ENCODE assay signal across 8 cellular contexts in genomic region chr1:1063945-1064831, GRCh38. TPM values are rescaled to one million over a fixed set of nuclear protein-coding genes. Genes with fewer than 3 reads are reported as not detected.
DNase-seq lines count a peak whose midpoint lies in the region; ATAC-seq, FAIRE-seq and TF ChIP-seq lines count a peak whose summit lies in the region.

No MANE protein-coding gene starts in this region.

- H3K4ac ChIP-seq in H1 (replicated peaks; ENCODE audit: insufficient read length, low read depth, low read length), result peak overlapping the region; percentile 78

- no peak overlapping the region for H4K91ac ChIP-seq in H1 (replicated peaks; ENCODE audit: insufficient read length, low read length)

- H3K27ac Mint-ChIP-seq in activated CD8-positive, alpha-beta T cell treated with anti-CD3 and anti-CD28 coated beads, Interleukin-2, amount 10 ng/mL, durations not matched to agents 7 days and 5 days, result peak overlapping the region; percentile 82
- peak overlapping the region in 7 of 10 donors; percentile 31 to 94 (median 76) for H3K27ac Mint-ChIP-seq in naive thymus-derived CD8-positive, alpha-beta T cell

- no peaks in the 10 kb centered on the region for H3K79me1 ChIP-seq in H1 (ENCODE audit: low read depth, low read length)

- peaks cover 6% of the 10 kb centered on the region for H3K36me3 Mint-ChIP-seq in activated CD8-positive, alpha-beta T cell treated with anti-CD3 and anti-CD28 coated beads, Interleukin-2, amount 10 ng/mL, durations not matched to agents 7 days and 5 days (ENCODE audit: low read depth)
- no peaks in the 10 kb centered on the region for H3K36me3 Mint-ChIP-seq in naive thymus-derived CD8-positive, alpha-beta T cell

- H3K18ac ChIP-seq in H1 (ENCODE audit: extremely low read depth, low read length), result peak overlapping the region; percentile 90

- no peak overlapping the region for H2AFZ ChIP-seq in H1 (ENCODE audit: low read length)

- H3K27ac ChIP-seq in H1 (ENCODE audit: low read depth, low read length), result no peak overlapping the region

- H2BK12ac ChIP-seq in H1 (ENCODE audit: low read depth, low read length), result peak overlapping the region; percentile 84; the same call in 1 of the 2 replicates

- POLR2A ChIA-PET in activated CD8-positive, alpha-beta T cell treated with anti-CD3 and anti-CD28 coated beads, Interleukin-2, amount 10 ng/mL, durations not matched to agents 7 days and 5 days (lab: Charles Lee), result interaction anchor here (1.0 to 3.4 kb wide), 4 partner anchors 25 to 59 kb away, joined by 4 to 26 read pairs (median 14); partner anchors contain the start of gene ISG15
- POLR2A ChIA-PET in H1 (lab: Charles Lee; ENCODE audit: partially characterized antibody), result interaction anchor here (1.0 to 3.0 kb wide), 10 partner anchors 8 to 97 kb away, joined by 3 to 17 read pairs (median 4); partner anchors contain the start of gene PLEKHN1
- POLR2A ChIA-PET in naive thymus-derived CD8-positive, alpha-beta T cell (lab: Charles Lee), result interaction anchor here (0.5 to 1.8 kb wide), 11 partner anchors 11 to 83 kb away, joined by 3 to 7 read pairs (median 4); partner anchors contain the start of genes PERM1 and RNF223

- TF ChIP-seq CTCF in H1 (IDR thresholded peaks at IDR 0.05; ENCODE audit: control extremely low read depth in 1 of 3, insufficient read depth in 1 of 3, low read depth in 1 of 3, low read length in 3 of 3), result peak in 2 of 3 experiments; percentile 78 to 95; a peak in 3 of 4 replicates

- H3K4me3 ChIP-seq in H1 (ENCODE audit: extremely low read depth in 1 of 4, insufficient read depth in 2 of 4, low read depth in 3 of 4, low read length in 4 of 4), result peak overlapping the region in 3 of 4 experiments; percentile 3 to 38 (median 8); a peak in 4 of 8 replicates

- CTCF ChIA-PET in activated CD8-positive, alpha-beta T cell treated with anti-CD3 and anti-CD28 coated beads, Interleukin-2, amount 10 ng/mL, durations not matched to agents 7 days and 5 days (lab: Charles Lee), result interaction anchor here (0.6 to 3.1 kb wide), 24 partner anchors 9 to 247 kb away, joined by 3 to 52 read pairs (median 4); partner anchors contain the start of genes HES4, ISG15, NOC2L and PERM1
- CTCF ChIA-PET in H1 (lab: Charles Lee; ENCODE audit: partially characterized antibody), result interaction anchor here (0.6 to 10.2 kb wide), 37 partner anchors 9 to 882 kb away, joined by 3 to 80 read pairs (median 4); partner anchors contain the start of genes ISG15, PERM1 and RNF223

- H4K20me1 ChIP-seq in H1 (replicated peaks in 1 of 2; ENCODE audit: control insufficient read depth in 1 of 2, insufficient read depth in 2 of 2, low read length in 2 of 2), result peaks cover 0 to 12% of the 10 kb centered on the region in 2 experiments

- no peak for FAIRE-seq in H1 (lab: Jason Lieb, UNC)

- peak overlapping the region; percentile 71 for H4K8ac ChIP-seq in H1 (ENCODE audit: extremely low read depth, insufficient read depth, low read length)

- H3K56ac ChIP-seq in H1 (replicated peaks; ENCODE audit: insufficient read length, low read depth, low read length), result no peak overlapping the region

- H2BK120ac ChIP-seq in H1 (replicated peaks; ENCODE audit: low read depth, low read length), result no peak overlapping the region

- TF ChIP-seq POLR2A in H1 (IDR thresholded peaks at IDR 0.05; ENCODE audit: control extremely low read depth in 1 of 2, low read depth in 2 of 2, low read length in 2 of 2), result no peak

- H3K36me3 ChIP-seq in H1 (ENCODE audit: control insufficient read depth in 2 of 4, insufficient read depth in 4 of 4, low read length in 3 of 4), result no peaks in the 10 kb centered on the region

- H2BK15ac ChIP-seq in H1 (ENCODE audit: low read length), result peak overlapping the region; percentile 100; the same call in 1 of the 2 replicates

- H3K27me3 Mint-ChIP-seq in activated CD8-positive, alpha-beta T cell treated with anti-CD3 and anti-CD28 coated beads, Interleukin-2, amount 10 ng/mL, durations not matched to agents 7 days and 5 days (ENCODE audit: low read depth), result no peaks in the 10 kb centered on the region
- H3K27me3 Mint-ChIP-seq in naive thymus-derived CD8-positive, alpha-beta T cell, result peaks cover 0 to 17% (median 4%) of the 10 kb centered on the region in 5 donors

- ATAC-seq in HG02852 (IDR thresholded peaks at IDR 0.05; ENCODE audit: unreplicated experiment), result peak; percentile 37
- peak; percentile 61 for ATAC-seq in activated CD8-positive, alpha-beta T cell treated with anti-CD3 and anti-CD28 coated beads, Interleukin-2, amount 10 ng/mL, durations not matched to agents 7 days and 5 days
- peak; percentile 60 to 69 for ATAC-seq in naive thymus-derived CD8-positive, alpha-beta T cell
- peak; percentile 84 for ATAC-seq in stimulated activated naive CD8-positive, alpha-beta T cell treated with anti-CD3 and anti-CD28 coated beads, Interleukin-15, Interleukin-2, amounts not matched to agents 100 U/mL and 50 U/mL, for 24 hours

- no peak overlapping the region for H2AK5ac ChIP-seq in H1 (ENCODE audit: low read depth, low read length)

- DNase-seq in SIG-M5 treated with dmso at 0.1 percent for 504 hours (lab: John Stamatoyannopoulos, UW; ENCODE audit: unreplicated experiment), result peak; percentile 66
- no peak for DNase-seq in SIG-M5 (lab: John Stamatoyannopoulos, UW)
- DNase-seq in NCI-H69 (lab: John Stamatoyannopoulos, UW), result peak; percentile 68
- DNase-seq in activated CD8-positive, alpha-beta T cell treated with anti-CD3 and anti-CD28 coated beads, Interleukin-2, amount 10 ng/mL, durations not matched to agents 7 days and 5 days, result peak; percentile 89
- DNase-seq in H1 (ENCODE audit: low read depth in 1 of 2, low spot score in 2 of 2), result peak in 1 of 2 experiments; percentile 83
- peak; percentile 68 to 91 (median 73) for DNase-seq in naive thymus-derived CD8-positive, alpha-beta T cell
- DNase-seq in stimulated activated naive CD8-positive, alpha-beta T cell treated with anti-CD3 and anti-CD28 coated beads, Interleukin-15, Interleukin-2, amounts not matched to agents 100 U/mL and 50 U/mL, for 24 hours, result peak; percentile 95

- H2BK5ac ChIP-seq in H1 (ENCODE audit: low read depth, low read length), result peak overlapping the region; percentile 71; the same call in 1 of the 2 replicates

- H4K5ac ChIP-seq in H1 (ENCODE audit: insufficient read length, low read depth, low read length), result no peak overlapping the region

- peaks cover 8% of the 10 kb centered on the region; the same call in 1 of the 2 replicates for H3K23me2 ChIP-seq in H1 (ENCODE audit: low read depth, low read length)

- H3K4me1 Mint-ChIP-seq in activated CD8-positive, alpha-beta T cell treated with anti-CD3 and anti-CD28 coated beads, Interleukin-2, amount 10 ng/mL, durations not matched to agents 7 days and 5 days (ENCODE audit: low read depth), result peaks cover 47% of the 10 kb centered on the region
- peaks cover 16 to 32% (median 27%) of the 10 kb centered on the region in 4 donors for H3K4me1 Mint-ChIP-seq in naive thymus-derived CD8-positive, alpha-beta T cell

- H2BK20ac ChIP-seq in H1 (ENCODE audit: low read length), result no peak overlapping the region

- H3K4me3 Mint-ChIP-seq in activated CD8-positive, alpha-beta T cell treated with anti-CD3 and anti-CD28 coated beads, Interleukin-2, amount 10 ng/mL, durations not matched to agents 7 days and 5 days, result peak overlapping the region; percentile 69
- H3K4me3 Mint-ChIP-seq in naive thymus-derived CD8-positive, alpha-beta T cell, result peak overlapping the region in 8 of 10 donors; percentile 28 to 74 (median 57)

- H3K4me1 ChIP-seq in H1 (replicated peaks in 1 of 4; ENCODE audit: control insufficient read depth in 3 of 4, insufficient read depth in 4 of 4, low read length in 3 of 4), result peaks cover 0 to 12% (median 9%) of the 10 kb centered on the region in 4 experiments; a peak in 5 of 7 replicates

- TF ChIP-seq EP300 in H1 (IDR thresholded peaks at IDR 0.05; ENCODE audit: borderline replicate concordance in 1 of 2, low read depth in 2 of 2, low read length in 2 of 2), result no peak

- no peaks in the 10 kb centered on the region for H3K9me3 Mint-ChIP-seq in activated CD8-positive, alpha-beta T cell treated with anti-CD3 and anti-CD28 coated beads, Interleukin-2, amount 10 ng/mL, durations not matched to agents 7 days and 5 days (ENCODE audit: insufficient read depth)
- H3K9me3 Mint-ChIP-seq in naive thymus-derived CD8-positive, alpha-beta T cell, result no peaks in the 10 kb centered on the region

- peak overlapping the region; percentile 1 to 69; a peak in 3 of 4 replicates for H3K4me2 ChIP-seq in H1 (ENCODE audit: insufficient read depth in 1 of 2, low read depth in 2 of 2, low read length in 2 of 2)

- H3K79me2 ChIP-seq in H1 (ENCODE audit: control insufficient read depth in 1 of 2, insufficient read depth in 2 of 2, low read length in 2 of 2), result no peaks in the 10 kb centered on the region

- peak; percentile 70 to 79 for TF ChIP-seq RAD21 in H1 (IDR thresholded peaks at IDR 0.05 in 1 of 2, conservative IDR thresholded peaks at IDR 0.05 in 1 of 2; ENCODE audit: low read depth in 2 of 2, low read length in 2 of 2)

- H3K23ac ChIP-seq in H1 (ENCODE audit: insufficient read length), result no peak overlapping the region

- H3K27me3 ChIP-seq in H1 (replicated peaks in 1 of 4; ENCODE audit: control insufficient read depth in 3 of 4, extremely low read depth in 1 of 4, insufficient read depth in 3 of 4, low read length in 3 of 4), result peaks cover 6 to 35% (median 27%) of the 10 kb centered on the region in 4 experiments

- H3K14ac ChIP-seq in H1 (ENCODE audit: insufficient read length), result no peak overlapping the region

- H3K9me3 ChIP-seq in H1 (ENCODE audit: insufficient read depth in 2 of 2, low read depth in 1 of 2, low read length in 1 of 2), result no peaks in the 10 kb centered on the region

- no peak overlapping the region for H3K9ac ChIP-seq in H1 (replicated peaks in 1 of 4; ENCODE audit: extremely low read depth in 1 of 4, low read depth in 3 of 4, low read length in 3 of 4)

- WGBS in H1 (ENCODE audit: extremely low coverage in 1 of 2, insufficient coverage in 1 of 2, insufficient read length in 1 of 2, insufficient replicate concordance in 2 of 2, low coverage in 1 of 2, low lambda C conversion rate in 2 of 2, missing lambda C conversion rate in 1 of 2), 2 experiments, result 38% methylated on average over 43 of the region's 50 CpGs; no CpG with 5 or more reads in 1 of the 2 experiments

RNA-seq across cellular contexts. Expression of gene RNF223, which starts 9.9 kb away (rescaled TPM):
- total RNA-seq in activated CD8-positive, alpha-beta T cell treated with anti-CD3 and anti-CD28 coated beads, Interleukin-2, amount 10 ng/mL, durations not matched to agents 7 days and 5 days, result not detected
- not detected in 2 replicates for total RNA-seq in H1 (2021; fragmentation: NEBNext Ultra II Directional; extraction: Animal tissue kit (Norgen Biotek cat#: 25700))
- not detected in 2 replicates for polyA plus RNA-seq in H1 (2011; rRNA removed)
- polyA plus RNA-seq in H1 (2011; cell fraction: cytosol; rRNA removed), result not detected
- not detected for polyA plus RNA-seq in H1 (2011; cell fraction: nucleus; rRNA removed)
- polyA plus RNA-seq in H1 (2012, experiment 1 of 2), result not detected in 4 replicates
- not detected for polyA plus RNA-seq in H1 (2012, experiment 2 of 2)
- polyA plus RNA-seq in H1 (2013, experiment 1 of 2), result 0.02 TPM
- polyA plus RNA-seq in H1 (2013, experiment 2 of 2), result not detected
- polyA minus RNA-seq in H1 (2011; rRNA and poly(A)+ RNA removed), result not detected in 2 replicates
- not detected for polyA minus RNA-seq in H1 (2011; cell fraction: cytosol; rRNA and poly(A)+ RNA removed)
- 0.40 TPM for polyA minus RNA-seq in H1 (2011; cell fraction: nucleus; rRNA and poly(A)+ RNA removed)
- total RNA-seq in naive thymus-derived CD8-positive, alpha-beta T cell, result not detected
- polyA plus RNA-seq in naive thymus-derived CD8-positive, alpha-beta T cell, result not detected

RNA-seq across cellular contexts. Expression of gene AGRN, which starts 44.3 kb away (rescaled TPM):
- total RNA-seq in activated CD8-positive, alpha-beta T cell treated with anti-CD3 and anti-CD28 coated beads, Interleukin-2, amount 10 ng/mL, durations not matched to agents 7 days and 5 days, result 10 to 100 TPM; 12.4 to 14.6 TPM
- total RNA-seq in H1 (2021; fragmentation: NEBNext Ultra II Directional; extraction: Animal tissue kit (Norgen Biotek cat#: 25700)), result 155 and 162 TPM in 2 replicates
- polyA plus RNA-seq in H1 (2011; rRNA removed), result 52.3 and 104 TPM in 2 replicates
- 82.7 TPM for polyA plus RNA-seq in H1 (2011; cell fraction: cytosol; rRNA removed)
- 556 TPM for polyA plus RNA-seq in H1 (2011; cell fraction: nucleus; rRNA removed)
- polyA plus RNA-seq in H1 (2012, experiment 1 of 2), result 93.3 to 153 TPM (median 143 TPM) in 4 replicates
- 95.8 TPM for polyA plus RNA-seq in H1 (2012, experiment 2 of 2)
- 113 TPM for polyA plus RNA-seq in H1 (2013, experiment 1 of 2)
- polyA plus RNA-seq in H1 (2013, experiment 2 of 2), result 84.3 TPM
- 35.4 and 47.0 TPM in 2 replicates for polyA minus RNA-seq in H1 (2011; rRNA and poly(A)+ RNA removed)
- polyA minus RNA-seq in H1 (2011; cell fraction: cytosol; rRNA and poly(A)+ RNA removed), result 94.9 TPM
- polyA minus RNA-seq in H1 (2011; cell fraction: nucleus; rRNA and poly(A)+ RNA removed), result 130 TPM
- 1 to 10 TPM; 6.2 to 6.4 TPM for total RNA-seq in naive thymus-derived CD8-positive, alpha-beta T cell
- polyA plus RNA-seq in naive thymus-derived CD8-positive, alpha-beta T cell, result under 1 TPM; 0.15 to 0.71 (median 0.47) TPM

RNA-seq across cellular contexts. Expression of gene ISG15, which starts 50.9 kb away (rescaled TPM):
- total RNA-seq in activated CD8-positive, alpha-beta T cell treated with anti-CD3 and anti-CD28 coated beads, Interleukin-2, amount 10 ng/mL, durations not matched to agents 7 days and 5 days, result 100 to 1,000 TPM; 385 to 413 TPM
- total RNA-seq in H1 (2021; fragmentation: NEBNext Ultra II Directional; extraction: Animal tissue kit (Norgen Biotek cat#: 25700)), result 27.7 and 29.3 TPM in 2 replicates
- 121 and 123 TPM in 2 replicates for polyA plus RNA-seq in H1 (2011; rRNA removed)
- polyA plus RNA-seq in H1 (2011; cell fraction: cytosol; rRNA removed), result 83.6 TPM
- polyA plus RNA-seq in H1 (2011; cell fraction: nucleus; rRNA removed), result 56.0 TPM
- polyA plus RNA-seq in H1 (2012, experiment 1 of 2), result 15.3 to 54.0 TPM (median 48.7 TPM) in 4 replicates
- 32.5 TPM for polyA plus RNA-seq in H1 (2012, experiment 2 of 2)
- polyA plus RNA-seq in H1 (2013, experiment 1 of 2), result 35.2 TPM
- polyA plus RNA-seq in H1 (2013, experiment 2 of 2), result 36.8 TPM
- polyA minus RNA-seq in H1 (2011; rRNA and poly(A)+ RNA removed), result 6.5 and 11.0 TPM in 2 replicates
- polyA minus RNA-seq in H1 (2011; cell fraction: cytosol; rRNA and poly(A)+ RNA removed), result 18.9 TPM
- 13.1 TPM for polyA minus RNA-seq in H1 (2011; cell fraction: nucleus; rRNA and poly(A)+ RNA removed)
- 10 to 100 TPM; 30.3 to 30.7 TPM for total RNA-seq in naive thymus-derived CD8-positive, alpha-beta T cell
- polyA plus RNA-seq in naive thymus-derived CD8-positive, alpha-beta T cell, result 100 to 1,000 TPM; 133 to 220 (median 217) TPM

RNA-seq across cellular contexts. Expression of gene C1orf159, which starts 51.7 kb away (rescaled TPM):
- total RNA-seq in activated CD8-positive, alpha-beta T cell treated with anti-CD3 and anti-CD28 coated beads, Interleukin-2, amount 10 ng/mL, durations not matched to agents 7 days and 5 days, result 10 to 100 TPM; 24.5 to 26.8 TPM
- total RNA-seq in H1 (2021; fragmentation: NEBNext Ultra II Directional; extraction: Animal tissue kit (Norgen Biotek cat#: 25700)), result 10.9 and 12.4 TPM in 2 replicates
- polyA plus RNA-seq in H1 (2011; rRNA removed), result 10.0 and 15.7 TPM in 2 replicates
- 11.1 TPM for polyA plus RNA-seq in H1 (2011; cell fraction: cytosol; rRNA removed)
- polyA plus RNA-seq in H1 (2011; cell fraction: nucleus; rRNA removed), result 45.2 TPM
- polyA plus RNA-seq in H1 (2012, experiment 1 of 2), result 6.7 to 11.8 TPM (median 10.8 TPM) in 4 replicates
- 9.1 TPM for polyA plus RNA-seq in H1 (2012, experiment 2 of 2)
- 8.9 TPM for polyA plus RNA-seq in H1 (2013, experiment 1 of 2)
- polyA plus RNA-seq in H1 (2013, experiment 2 of 2), result 8.4 TPM
- 2.8 and 4.3 TPM in 2 replicates for polyA minus RNA-seq in H1 (2011; rRNA and poly(A)+ RNA removed)
- 5.1 TPM for polyA minus RNA-seq in H1 (2011; cell fraction: cytosol; rRNA and poly(A)+ RNA removed)
- polyA minus RNA-seq in H1 (2011; cell fraction: nucleus; rRNA and poly(A)+ RNA removed), result 14.2 TPM
- total RNA-seq in naive thymus-derived CD8-positive, alpha-beta T cell, result 10 to 100 TPM; 24.9 to 26.5 TPM
- polyA plus RNA-seq in naive thymus-derived CD8-positive, alpha-beta T cell, result 10 to 100 TPM in 1 of 3 donors, 1 to 10 TPM in 2; 3.2 to 10.7 (median 6.2) TPM

Comparison
In these comparisons a context has a peak if more than half of its experiments do, and no peak if none do; other contexts are left out.
1. RNA of gene AGRN, which starts 44.3 kb away (total RNA-seq): 155 to 162 TPM in H1; 12.4 to 14.6 TPM in activated CD8-positive, alpha-beta T cell treated with anti-CD3 and anti-CD28 coated beads, Interleukin-2, amount 10 ng/mL, durations not matched to agents 7 days and 5 days and 6.2 to 6.4 TPM in naive thymus-derived CD8-positive, alpha-beta T cell; every median in the first group is over 10 times any median in the second.
2. RNA of gene ISG15, which starts 50.9 kb away (total RNA-seq): 385 to 413 TPM in activated CD8-positive, alpha-beta T cell treated with anti-CD3 and anti-CD28 coated beads, Interleukin-2, amount 10 ng/mL, durations not matched to agents 7 days and 5 days; 30.3 to 30.7 TPM in naive thymus-derived CD8-positive, alpha-beta T cell and 27.7 to 29.3 TPM in H1; every median in the first group is over 10 times any median in the second.
3. Peak in every context shown above with its lines, with median percentiles within 50 percentile points of each other: ATAC-seq.